ENCODE assay signal across 10 cellular contexts in the genomic region with DNA sequence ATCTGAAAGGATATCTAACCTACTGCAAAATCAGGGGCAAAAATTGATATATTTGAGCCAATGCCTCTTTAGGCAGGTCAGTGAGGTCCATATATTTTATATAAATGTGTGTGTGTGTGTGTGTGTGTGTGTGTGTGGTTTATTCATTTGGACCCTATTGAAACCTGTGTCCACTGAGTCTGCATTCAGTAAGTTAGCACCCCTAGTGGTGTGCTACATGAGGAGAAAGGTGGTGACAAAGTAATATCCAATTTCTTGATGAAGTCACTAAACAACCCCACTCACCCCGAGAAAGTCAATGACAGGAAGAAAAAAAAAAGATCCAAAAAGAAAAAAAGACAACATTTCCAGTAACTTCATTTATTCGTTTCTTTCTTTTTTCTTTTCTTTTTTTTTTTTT.
DNase-seq lines count a peak whose midpoint lies in the region; ATAC-seq and TF ChIP-seq lines count a peak whose summit lies in the region.
"Had no signal": no experiment of that assay in that cellular context is flagged by ENCODE, and none has a peak within 500 bp of the region (broad histone marks: within the 10 kb centered on the region; RNA-seq: fewer than 3 reads in every experiment).

No MANE protein-coding gene starts in this region.

- TF ChIP-seq CTCF in AG09319 (IDR thresholded peaks at IDR 0.05; ENCODE audit: low read depth, low read length), result peak; percentile 40
- TF ChIP-seq CTCF in GM12864 (IDR thresholded peaks at IDR 0.05; ENCODE audit: low read depth, low read length, missing control alignments), result peak; percentile 65

- no peak for DNase-seq in AG09319 (ENCODE audit: extremely low read depth, low read depth)
- DNase-seq in GM12864 (ENCODE audit: low read depth), result no peak
- DNase-seq in SW480 (ENCODE audit: low spot score), result peak; percentile 39
- DNase-seq in left kidney (ENCODE audit: low read depth, low spot score), result peak; percentile 63
- no peak for DNase-seq in cortex of kidney (lab: John Stamatoyannopoulos, UW)
- DNase-seq in activated CD4-positive, CD25-positive, alpha-beta regulatory T cell treated with anti-CD3 and anti-CD28 coated beads, Interleukin-2, amount 50 U/mL, for 72 hours, result no peak
- DNase-seq in stimulated activated CD4-positive, alpha-beta T cell treated with anti-CD3 and anti-CD28 coated beads, Interleukin-2, amount 100 ng/mL, for 48 hours, result no peak
- DNase-seq: activated T-cell treated with anti-CD3 and anti-CD28 coated beads, Interleukin-2, amount 50 U/mL, for 48 hours; islet precursor cell had no signal

- no peak overlapping the region for H3K4me3 ChIP-seq in GM12864 (ENCODE audit: low read depth, low read length)

- no peak for ATAC-seq in GM18519 (IDR thresholded peaks at IDR 0.05; ENCODE audit: low FRiP score, unreplicated experiment)

Comparison
In these comparisons a context has a peak if more than half of its experiments do, and no peak if none do; other contexts are left out.
1. DNase-seq: peak in SW480 (single experiment) and left kidney (single experiment); none in AG09319 (single experiment), GM12864 (single experiment), cortex of kidney (single experiment), activated CD4-positive, CD25-positive, alpha-beta regulatory T cell treated with anti-CD3 and anti-CD28 coated beads, Interleukin-2, amount 50 U/mL, for 72 hours (single experiment) and stimulated activated CD4-positive, alpha-beta T cell treated with anti-CD3 and anti-CD28 coated beads, Interleukin-2, amount 100 ng/mL, for 48 hours (0 of 2).